ENCODE assay signal across 11 cellular contexts in genomic region chr15:58447244-58448010, GRCh38. TPM values are rescaled to one million over a fixed set of nuclear protein-coding genes. Genes with fewer than 3 reads are reported as not detected.
DNase-seq lines count a peak whose midpoint lies in the region; ATAC-seq and FAIRE-seq lines count a peak whose summit lies in the region.
"Had no signal": no experiment of that assay in that cellular context is flagged by ENCODE, and none has a peak within 500 bp of the region (broad histone marks: within the 10 kb centered on the region; RNA-seq: fewer than 3 reads in every experiment).

No MANE protein-coding gene starts in this region.

- FAIRE-seq in RCC 7860 (lab: Jason Lieb, UNC): peak; percentile 96
- FAIRE-seq: A204.1 had no signal

- H3K4me1 Mint-ChIP-seq in activated CD4-positive, alpha-beta T cell treated with anti-CD3 and anti-CD28 coated beads for 36 hours: peaks cover 10% of the 10 kb centered on the region
- peaks cover 24% of the 10 kb centered on the region for H3K4me1 Mint-ChIP-seq in stimulated activated naive CD8-positive, alpha-beta T cell treated with anti-CD3 and anti-CD28 coated beads, Interleukin-15, amount 100 ng/mL, for 72 hours
- no peaks in the 10 kb centered on the region for H3K4me1 Mint-ChIP-seq in activated CD4-positive, alpha-beta memory T cell treated with anti-CD3 and anti-CD28 coated beads for 36 hours (ENCODE audit: low read depth)

- POLR2A ChIA-PET in activated CD4-positive, alpha-beta T cell treated with anti-CD3 and anti-CD28 coated beads for 36 hours (lab: Charles Lee): interaction anchor here (0.5 kb wide), 1 partner anchor 277 kb away, joined by 3 read pairs; no protein-coding TSS in a partner anchor
- POLR2A ChIA-PET in activated CD4-positive, alpha-beta memory T cell treated with anti-CD3 and anti-CD28 coated beads for 36 hours (lab: Charles Lee): no interaction called here

- no peaks in the 10 kb centered on the region for H3K27me3 Mint-ChIP-seq in activated CD4-positive, alpha-beta T cell treated with anti-CD3 and anti-CD28 coated beads for 36 hours
- no peaks in the 10 kb centered on the region for H3K27me3 Mint-ChIP-seq in stimulated activated naive CD8-positive, alpha-beta T cell treated with anti-CD3 and anti-CD28 coated beads, Interleukin-15, amount 100 ng/mL, for 72 hours
- no peaks in the 10 kb centered on the region for H3K27me3 Mint-ChIP-seq in activated CD4-positive, alpha-beta memory T cell treated with anti-CD3 and anti-CD28 coated beads for 36 hours

- peak overlapping the region; percentile 81 for H3K27ac Mint-ChIP-seq in activated CD4-positive, alpha-beta T cell treated with anti-CD3 and anti-CD28 coated beads for 36 hours
- peak overlapping the region in 1 of 2 donors; percentile 12 for H3K27ac Mint-ChIP-seq in stimulated activated naive CD8-positive, alpha-beta T cell treated with anti-CD3 and anti-CD28 coated beads, Interleukin-15, amount 100 ng/mL, for 72 hours
- H3K27ac Mint-ChIP-seq in activated CD4-positive, alpha-beta memory T cell treated with anti-CD3 and anti-CD28 coated beads for 36 hours: no peak overlapping the region

- peak; percentile 66 for ATAC-seq in activated CD4-positive, alpha-beta T cell treated with anti-CD3 and anti-CD28 coated beads for 36 hours
- ATAC-seq in stimulated activated naive CD8-positive, alpha-beta T cell treated with anti-CD3 and anti-CD28 coated beads, Interleukin-15, amount 100 ng/mL, for 72 hours: peak; percentile 52
- no peak for ATAC-seq in GM21529 (IDR thresholded peaks at IDR 0.05; ENCODE audit: unreplicated experiment)

- intact Hi-C loops in activated CD4-positive, alpha-beta T cell treated with anti-CD3 and anti-CD28 coated beads for 36 hours (cut with DNase I, micrococcal nuclease): no loop called here
- intact Hi-C loops in activated CD4-positive, alpha-beta memory T cell treated with anti-CD3 and anti-CD28 coated beads for 36 hours (cut with micrococcal nuclease): no loop called here

- DNase-seq in activated CD4-positive, alpha-beta T cell treated with anti-CD3 and anti-CD28 coated beads for 36 hours: no peak
- DNase-seq in activated CD4-positive, alpha-beta T cell treated with anti-CD3 and anti-CD28 coated beads, Interleukin-2, amount 50 U/mL, for 4 hours: no peak
- DNase-seq in RCC 7860 (ENCODE audit: low spot score) (peak; percentile 98), epidermal melanocyte (ENCODE audit: insufficient read length, low spot score) (peak; percentile 54), GOT3 (lab: John Stamatoyannopoulos, UW) (no peak)
- DNase-seq in stimulated activated naive CD8-positive, alpha-beta T cell treated with anti-CD3 and anti-CD28 coated beads, Interleukin-15, amount 100 ng/mL, for 72 hours: no peak
- DNase-seq in activated CD4-positive, alpha-beta memory T cell treated with anti-CD3 and anti-CD28 coated beads for 36 hours: no peak
- DNase-seq: amygdala had no signal

- H3K36me3 Mint-ChIP-seq in activated CD4-positive, alpha-beta T cell treated with anti-CD3 and anti-CD28 coated beads for 36 hours (ENCODE audit: low read depth): no peaks in the 10 kb centered on the region
- H3K36me3 Mint-ChIP-seq in activated CD4-positive, alpha-beta memory T cell treated with anti-CD3 and anti-CD28 coated beads for 36 hours: no peaks in the 10 kb centered on the region

- CTCF ChIA-PET in activated CD4-positive, alpha-beta T cell treated with anti-CD3 and anti-CD28 coated beads for 36 hours (lab: Charles Lee): interaction anchor here (0.7 kb wide), 1 partner anchor 35 kb away, joined by 3 read pairs; no protein-coding TSS in a partner anchor
- CTCF ChIA-PET in activated CD4-positive, alpha-beta memory T cell treated with anti-CD3 and anti-CD28 coated beads for 36 hours (lab: Charles Lee): interaction anchor here (0.6 kb wide), 1 partner anchor 585 kb away, joined by 3 read pairs; no protein-coding TSS in a partner anchor

- no peaks in the 10 kb centered on the region for H3K9me3 Mint-ChIP-seq in activated CD4-positive, alpha-beta T cell treated with anti-CD3 and anti-CD28 coated beads for 36 hours (ENCODE audit: low read depth)
- H3K9me3 Mint-ChIP-seq in stimulated activated naive CD8-positive, alpha-beta T cell treated with anti-CD3 and anti-CD28 coated beads, Interleukin-15, amount 100 ng/mL, for 72 hours: no peaks in the 10 kb centered on the region
- no peaks in the 10 kb centered on the region for H3K9me3 Mint-ChIP-seq in activated CD4-positive, alpha-beta memory T cell treated with anti-CD3 and anti-CD28 coated beads for 36 hours

- no peak overlapping the region for H3K4me3 Mint-ChIP-seq in activated CD4-positive, alpha-beta T cell treated with anti-CD3 and anti-CD28 coated beads for 36 hours
- H3K4me3 Mint-ChIP-seq in stimulated activated naive CD8-positive, alpha-beta T cell treated with anti-CD3 and anti-CD28 coated beads, Interleukin-15, amount 100 ng/mL, for 72 hours: peak overlapping the region in 1 of 2 donors; percentile 7
- no peak overlapping the region for H3K4me3 Mint-ChIP-seq in activated CD4-positive, alpha-beta memory T cell treated with anti-CD3 and anti-CD28 coated beads for 36 hours

RNA-seq across cellular contexts. Expression of gene LIPC, which starts 15.6 kb away (rescaled TPM):
- total RNA-seq in activated CD4-positive, alpha-beta T cell treated with anti-CD3 and anti-CD28 coated beads for 36 hours: under 1 TPM; 0.30 to 0.50 TPM
- total RNA-seq in activated CD4-positive, alpha-beta memory T cell treated with anti-CD3 and anti-CD28 coated beads for 36 hours: not detected
- total RNA-seq: temporal lobe had no signal

Comparison
In these comparisons a context has a peak if more than half of its experiments do, and no peak if none do; other contexts are left out.
1. DNase-seq: peak in RCC 7860 (single experiment) and epidermal melanocyte (single experiment); none in activated CD4-positive, alpha-beta T cell treated with anti-CD3 and anti-CD28 coated beads for 36 hours (single experiment), activated CD4-positive, alpha-beta T cell treated with anti-CD3 and anti-CD28 coated beads, Interleukin-2, amount 50 U/mL, for 4 hours (0 of 2), stimulated activated naive CD8-positive, alpha-beta T cell treated with anti-CD3 and anti-CD28 coated beads, Interleukin-15, amount 100 ng/mL, for 72 hours (0 of 2), GOT3 (single experiment) and activated CD4-positive, alpha-beta memory T cell treated with anti-CD3 and anti-CD28 coated beads for 36 hours (single experiment).